4 cellular contexts compared by ENCODE assay signal in genomic region chr1:206853696-206854095, GRCh38. TPM values are rescaled to one million over a fixed set of nuclear protein-coding genes. Genes with fewer than 3 reads are reported as not detected.
"Had no signal": no experiment of that assay in that cellular context is flagged by ENCODE, and none has a peak within 500 bp of the region (broad histone marks: within the 10 kb centered on the region; RNA-seq: fewer than 3 reads in every experiment).

No MANE protein-coding gene starts in this region.

RNA-seq across cellular contexts. Expression of gene IL20, which starts 11.7 kb away (rescaled TPM):
- total RNA-seq: LHCN-M2, M059J, MCF 10A, NCI-H460 had no signal

RNA-seq across cellular contexts. Expression of gene IL24, which starts 43.5 kb away (rescaled TPM):
- total RNA-seq: NCI-H460 had no signal
